Comparison of ENCODE assay signal across 1 cellular context in the genomic region with DNA sequence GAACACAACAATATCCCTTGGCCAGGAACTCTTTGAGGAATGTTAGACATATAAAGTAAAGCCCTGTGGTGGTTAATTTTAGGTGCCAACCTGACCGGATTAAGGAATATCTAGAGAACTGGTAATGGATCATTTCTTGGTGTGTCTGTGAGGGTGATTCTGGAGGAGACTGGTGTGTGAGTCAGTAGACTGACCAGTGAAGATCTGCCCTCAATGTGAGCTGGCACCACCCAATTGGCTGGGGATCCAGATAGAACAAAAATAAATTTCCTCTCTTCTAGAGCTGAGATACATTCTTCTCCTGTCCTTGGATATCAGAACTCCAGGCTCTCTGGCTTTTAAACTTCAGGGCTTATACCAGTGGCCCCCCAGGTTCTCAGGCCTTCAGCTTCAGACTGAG.
TF ChIP-seq lines count a peak whose summit lies in the region.

No MANE protein-coding gene starts in this region.

TF ChIP-seq in IMR-90, 13 proteins besides CTCF, POLR2A, EP300 and RAD21 (continued from another document):
- TF ChIP-seq, protein P1, sequence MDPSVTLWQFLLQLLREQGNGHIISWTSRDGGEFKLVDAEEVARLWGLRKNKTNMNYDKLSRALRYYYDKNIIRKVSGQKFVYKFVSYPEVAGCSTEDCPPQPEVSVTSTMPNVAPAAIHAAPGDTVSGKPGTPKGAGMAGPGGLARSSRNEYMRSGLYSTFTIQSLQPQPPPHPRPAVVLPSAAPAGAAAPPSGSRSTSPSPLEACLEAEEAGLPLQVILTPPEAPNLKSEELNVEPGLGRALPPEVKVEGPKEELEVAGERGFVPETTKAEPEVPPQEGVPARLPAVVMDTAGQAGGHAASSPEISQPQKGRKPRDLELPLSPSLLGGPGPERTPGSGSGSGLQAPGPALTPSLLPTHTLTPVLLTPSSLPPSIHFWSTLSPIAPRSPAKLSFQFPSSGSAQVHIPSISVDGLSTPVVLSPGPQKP (IDR thresholded peaks at IDR 0.05; ENCODE audit: borderline replicate concordance, low read depth, low read length), result no peak
- TF ChIP-seq SMC3 (IDR thresholded peaks at IDR 0.05; ENCODE audit: low read depth, low read length) (no peak), BHLHE40 (IDR thresholded peaks at IDR 0.05; ENCODE audit: low read depth, low read length) (no peak), RCOR1 (IDR thresholded peaks at IDR 0.05; ENCODE audit: insufficient replicate concordance, low read length) (no peak)
